ENCODE assay signal across 18 cellular contexts in genomic region chr5:89087128-89087527, GRCh38.
"Had no signal": no experiment of that assay in that cellular context is flagged by ENCODE, and none has a peak within 500 bp of the region (broad histone marks: within the 10 kb centered on the region; RNA-seq: fewer than 3 reads in every experiment).

No MANE protein-coding gene starts in this region.

- H3K9me3 ChIP-seq: lower lobe of right lung, tibial nerve had no signal

- H3K36me3 ChIP-seq: lower lobe of right lung, tibial nerve, WERI-Rb-1 had no signal

- H3K4me3 ChIP-seq: lower lobe of right lung, smooth muscle cell, tibial nerve had no signal

- H3K27me3 ChIP-seq: tibial nerve had no signal

- H3K4me2 ChIP-seq: smooth muscle cell had no signal

- H3K27ac ChIP-seq: lower lobe of right lung, tibial nerve, WERI-Rb-1 had no signal

- H3K4me1 ChIP-seq: lower lobe of right lung had no signal

- DNase-seq: activated CD4-positive, alpha-beta T cell treated with anti-CD3 and anti-CD28 coated beads, Interleukin-2, amount 10 ng/mL, durations not matched to agents 7 days and 5 days; activated CD4-positive, CD25-positive, alpha-beta regulatory T cell treated with anti-CD3 and anti-CD28 coated beads, Interleukin-2, amount 50 U/mL, for 72 hours; activated CD8-positive, alpha-beta memory T cell treated with anti-CD3 and anti-CD28 coated beads, Interleukin-2, amount 10 ng/mL, durations not matched to agents 7 days and 5 days; activated CD8-positive, alpha-beta T cell treated with anti-CD3 and anti-CD28 coated beads for 36 hours; activated gamma-delta T cell; activated naive CD4-positive, alpha-beta T cell treated with anti-CD3 and anti-CD28 coated beads, Interleukin-2, amount 50 U/mL, for 16 hours; activated T-cell treated with anti-CD3 and anti-CD28 coated beads for 4 hours; anterior cingulate cortex; effector CD4-positive, alpha-beta T cell; kidney; lower lobe of right lung; naive thymus-derived CD4-positive, alpha-beta T cell; occipital lobe; stimulated activated CD4-positive, alpha-beta T cell treated with anti-CD3 and anti-CD28 coated beads, Interleukin-4, amount 100 ng/mL, for 24 hours; substantia nigra had no signal
